In the genomic region with DNA sequence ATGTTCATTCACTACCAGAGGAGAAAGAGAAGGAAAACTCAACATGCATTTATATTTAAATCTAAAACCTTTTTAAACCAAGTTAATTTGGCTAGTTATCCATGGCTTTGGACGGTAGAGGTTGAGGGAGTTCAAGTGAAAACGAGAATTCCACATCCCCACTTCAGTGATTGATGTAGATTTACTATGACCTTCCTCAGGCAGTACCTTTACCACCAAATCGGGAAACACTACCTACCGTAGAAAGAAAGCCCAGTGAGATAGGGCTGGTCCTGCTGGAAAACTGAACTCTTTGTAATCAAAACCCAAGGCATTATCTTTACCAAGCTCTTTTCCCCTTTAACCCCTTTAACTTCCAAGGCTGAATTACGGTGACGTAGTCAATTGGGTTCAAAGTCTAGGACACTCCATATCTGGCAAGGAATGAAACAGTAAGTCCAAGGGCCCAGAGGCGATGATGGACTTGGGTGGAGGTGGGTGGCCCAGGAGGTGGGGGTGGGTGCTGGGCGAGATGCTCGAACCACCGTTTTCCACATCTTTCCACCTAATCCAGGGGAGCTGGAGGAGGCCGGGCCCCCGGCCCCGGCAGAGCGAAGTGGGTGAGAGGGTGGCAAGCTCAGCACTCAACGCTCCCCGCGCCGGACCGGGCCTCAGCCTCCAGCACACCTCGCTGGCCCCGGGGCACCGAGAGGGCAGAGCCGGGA, we compare ENCODE assay signal across 1 cellular context.
TF ChIP-seq lines count a peak whose summit lies in the region.

No MANE protein-coding gene starts in this region.

TF ChIP-seq in HepG2, 621 proteins besides CTCF, POLR2A, EP300 and RAD21 (continues in another document):
- TF ChIP-seq ZNF816 (CRISPR knock-in tag; IDR thresholded peaks at IDR 0.05; ENCODE audit: borderline replicate concordance) (0 out of 2 replicates have a peak, but pooled peaks have one; percentile 21), GZF1 (CRISPR knock-in tag; IDR thresholded peaks at IDR 0.05) (0 out of 2 replicates have a peak, but pooled peaks have one; percentile 8), HNF4A (CRISPR knock-in tag; IDR thresholded peaks at IDR 0.05) (peak; percentile 96), ZSCAN12 (CRISPR knock-in tag; IDR thresholded peaks at IDR 0.05) (peak; percentile 87), ARNT (IDR thresholded peaks at IDR 0.05) (no peak), KDM6A (CRISPR knock-in tag; IDR thresholded peaks at IDR 0.05; ENCODE audit: low read depth) (peak; percentile 62; the same call in 1 of the 2 replicates), PHF21A (CRISPR knock-in tag; IDR thresholded peaks at IDR 0.05) (0 out of 2 replicates have a peak, but pooled peaks have one; percentile 6), CEBPG (CRISPR knock-in tag; IDR thresholded peaks at IDR 0.05) (peak; percentile 58), ZNF781 (CRISPR knock-in tag; IDR thresholded peaks at IDR 0.05; ENCODE audit: borderline replicate concordance, not compliant biosample characterization) (peak; percentile 11), CREB1 (IDR thresholded peaks at IDR 0.05) (peak; percentile 97), CREB1 (CRISPR knock-in tag; IDR thresholded peaks at IDR 0.05) (peak; percentile 87; the same call in 1 of the 2 replicates), ZNF34 (CRISPR knock-in tag; IDR thresholded peaks at IDR 0.05; ENCODE audit: borderline replicate concordance) (peak; percentile 15; the same call in 1 of the 2 replicates), ZBTB21 (CRISPR knock-in tag; IDR thresholded peaks at IDR 0.05) (peak; percentile 78; the same call in 1 of the 2 replicates), KDM1A (CRISPR knock-in tag; IDR thresholded peaks at IDR 0.05) (peak; percentile 24), SMARCC2 (IDR thresholded peaks at IDR 0.05) (peak; percentile 77), ZSCAN20 (CRISPR knock-in tag; IDR thresholded peaks at IDR 0.05; ENCODE audit: borderline replicate concordance) (0 out of 2 replicates have a peak, but pooled peaks have one; percentile 49), ZFP90 (CRISPR knock-in tag; IDR thresholded peaks at IDR 0.05; ENCODE audit: borderline replicate concordance) (peak; percentile 76; the same call in 1 of the 2 replicates), SMC3 (IDR thresholded peaks at IDR 0.05; ENCODE audit: low read length) (0 out of 2 replicates have a peak, but pooled peaks have one; percentile 9), ZNF136 (CRISPR knock-in tag; IDR thresholded peaks at IDR 0.05; ENCODE audit: low read depth) (peak; percentile 67), ZNF296 (CRISPR knock-in tag; conservative IDR thresholded peaks at IDR 0.05) (peak; percentile 91), ZNF644 (CRISPR knock-in tag; IDR thresholded peaks at IDR 0.05; ENCODE audit: low read depth) (peak; percentile 66), SOX5 (CRISPR knock-in tag; IDR thresholded peaks at IDR 0.05; ENCODE audit: borderline replicate concordance) (no peak; the same call in 1 of the 2 replicates), MIXL1 (CRISPR knock-in tag; IDR thresholded peaks at IDR 0.05) (peak; percentile 94), ELF1 (CRISPR knock-in tag; IDR thresholded peaks at IDR 0.05) (peak; percentile 28; the same call in 1 of the 2 replicates), ZNF354B (CRISPR knock-in tag; IDR thresholded peaks at IDR 0.05) (0 out of 2 replicates have a peak, but pooled peaks have one; percentile 77), GATAD2A (CRISPR knock-in tag; IDR thresholded peaks at IDR 0.05) (peak; percentile 77), ZSCAN22 (CRISPR knock-in tag; IDR thresholded peaks at IDR 0.05) (no peak; the same call in 1 of the 2 replicates), ZNF629 (CRISPR knock-in tag; conservative IDR thresholded peaks at IDR 0.05) (no peak; the same call in 1 of the 2 replicates), SALL1 (CRISPR knock-in tag; IDR thresholded peaks at IDR 0.05) (no peak), ZNF589 (CRISPR knock-in tag; conservative IDR thresholded peaks at IDR 0.05) (no peak), RCOR2 (CRISPR knock-in tag; IDR thresholded peaks at IDR 0.05) (no peak), THAP11 (CRISPR knock-in tag; IDR thresholded peaks at IDR 0.05) (peak; percentile 19; the same call in 1 of the 2 replicates), HCFC1 (IDR thresholded peaks at IDR 0.05; ENCODE audit: low read depth, low read length) (peak; percentile 23; the same call in 1 of the 2 replicates)
- TF ChIP-seq, protein P1, sequence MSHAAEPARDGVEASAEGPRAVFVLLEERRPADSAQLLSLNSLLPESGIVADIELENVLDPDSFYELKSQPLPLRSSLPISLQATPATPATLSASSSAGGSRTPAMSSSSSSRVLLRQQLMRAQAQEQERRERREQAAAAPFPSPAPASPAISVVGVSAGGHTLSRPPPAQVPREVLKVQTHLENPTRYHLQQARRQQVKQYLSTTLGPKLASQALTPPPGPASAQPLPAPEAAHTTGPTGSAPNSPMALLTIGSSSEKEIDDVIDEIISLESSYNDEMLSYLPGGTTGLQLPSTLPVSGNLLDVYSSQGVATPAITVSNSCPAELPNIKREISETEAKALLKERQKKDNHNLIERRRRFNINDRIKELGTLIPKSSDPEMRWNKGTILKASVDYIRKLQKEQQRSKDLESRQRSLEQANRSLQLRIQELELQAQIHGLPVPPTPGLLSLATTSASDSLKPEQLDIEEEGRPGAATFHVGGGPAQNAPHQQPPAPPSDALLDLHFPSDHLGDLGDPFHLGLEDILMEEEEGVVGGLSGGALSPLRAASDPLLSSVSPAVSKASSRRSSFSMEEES (CRISPR knock-in tag; IDR thresholded peaks at IDR 0.05): peak; percentile 23; the same call in 1 of the 2 replicates
- TF ChIP-seq, protein P2, sequence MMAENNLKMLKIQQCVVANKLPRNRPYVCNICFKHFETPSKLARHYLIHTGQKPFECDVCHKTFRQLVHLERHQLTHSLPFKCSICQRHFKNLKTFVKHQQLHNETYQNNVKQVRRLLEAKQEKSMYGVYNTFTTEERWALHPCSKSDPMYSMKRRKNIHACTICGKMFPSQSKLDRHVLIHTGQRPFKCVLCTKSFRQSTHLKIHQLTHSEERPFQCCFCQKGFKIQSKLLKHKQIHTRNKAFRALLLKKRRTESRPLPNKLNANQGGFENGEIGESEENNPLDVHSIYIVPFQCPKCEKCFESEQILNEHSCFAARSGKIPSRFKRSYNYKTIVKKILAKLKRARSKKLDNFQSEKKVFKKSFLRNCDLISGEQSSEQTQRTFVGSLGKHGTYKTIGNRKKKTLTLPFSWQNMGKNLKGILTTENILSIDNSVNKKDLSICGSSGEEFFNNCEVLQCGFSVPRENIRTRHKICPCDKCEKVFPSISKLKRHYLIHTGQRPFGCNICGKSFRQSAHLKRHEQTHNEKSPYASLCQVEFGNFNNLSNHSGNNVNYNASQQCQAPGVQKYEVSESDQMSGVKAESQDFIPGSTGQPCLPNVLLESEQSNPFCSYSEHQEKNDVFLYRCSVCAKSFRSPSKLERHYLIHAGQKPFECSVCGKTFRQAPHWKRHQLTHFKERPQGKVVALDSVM (CRISPR knock-in tag; IDR thresholded peaks at IDR 0.05): peak; percentile 58; the same call in 1 of the 2 replicates
- TF ChIP-seq, protein P3, sequence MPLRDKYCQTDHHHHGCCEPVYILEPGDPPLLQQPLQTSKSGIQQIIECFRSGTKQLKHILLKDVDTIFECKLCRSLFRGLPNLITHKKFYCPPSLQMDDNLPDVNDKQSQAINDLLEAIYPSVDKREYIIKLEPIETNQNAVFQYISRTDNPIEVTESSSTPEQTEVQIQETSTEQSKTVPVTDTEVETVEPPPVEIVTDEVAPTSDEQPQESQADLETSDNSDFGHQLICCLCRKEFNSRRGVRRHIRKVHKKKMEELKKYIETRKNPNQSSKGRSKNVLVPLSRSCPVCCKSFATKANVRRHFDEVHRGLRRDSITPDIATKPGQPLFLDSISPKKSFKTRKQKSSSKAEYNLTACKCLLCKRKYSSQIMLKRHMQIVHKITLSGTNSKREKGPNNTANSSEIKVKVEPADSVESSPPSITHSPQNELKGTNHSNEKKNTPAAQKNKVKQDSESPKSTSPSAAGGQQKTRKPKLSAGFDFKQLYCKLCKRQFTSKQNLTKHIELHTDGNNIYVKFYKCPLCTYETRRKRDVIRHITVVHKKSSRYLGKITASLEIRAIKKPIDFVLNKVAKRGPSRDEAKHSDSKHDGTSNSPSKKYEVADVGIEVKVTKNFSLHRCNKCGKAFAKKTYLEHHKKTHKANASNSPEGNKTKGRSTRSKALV (CRISPR knock-in tag; IDR thresholded peaks at IDR 0.05): peak; percentile 80; the same call in 1 of the 2 replicates
- TF ChIP-seq, protein P4, sequence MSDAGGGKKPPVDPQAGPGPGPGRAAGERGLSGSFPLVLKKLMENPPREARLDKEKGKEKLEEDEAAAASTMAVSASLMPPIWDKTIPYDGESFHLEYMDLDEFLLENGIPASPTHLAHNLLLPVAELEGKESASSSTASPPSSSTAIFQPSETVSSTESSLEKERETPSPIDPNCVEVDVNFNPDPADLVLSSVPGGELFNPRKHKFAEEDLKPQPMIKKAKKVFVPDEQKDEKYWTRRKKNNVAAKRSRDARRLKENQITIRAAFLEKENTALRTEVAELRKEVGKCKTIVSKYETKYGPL (CRISPR knock-in tag; IDR thresholded peaks at IDR 0.05): peak; percentile 70; the same call in 1 of the 2 replicates
- TF ChIP-seq, protein P5, sequence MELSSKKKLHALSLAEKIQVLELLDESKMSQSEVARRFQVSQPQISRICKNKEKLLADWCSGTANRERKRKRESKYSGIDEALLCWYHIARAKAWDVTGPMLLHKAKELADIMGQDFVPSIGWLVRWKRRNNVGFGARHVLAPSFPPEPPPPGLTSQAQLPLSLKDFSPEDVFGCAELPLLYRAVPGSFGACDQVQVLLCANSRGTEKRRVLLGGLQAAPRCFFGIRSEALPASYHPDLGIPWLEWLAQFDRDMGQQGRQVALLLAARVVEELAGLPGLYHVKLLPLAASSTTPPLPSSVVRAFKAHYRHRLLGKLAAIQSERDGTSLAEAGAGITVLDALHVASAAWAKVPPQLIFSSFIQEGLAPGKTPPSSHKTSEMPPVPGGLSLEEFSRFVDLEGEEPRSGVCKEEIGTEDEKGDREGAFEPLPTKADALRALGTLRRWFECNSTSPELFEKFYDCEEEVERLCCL (CRISPR knock-in tag; IDR thresholded peaks at IDR 0.05; ENCODE audit: borderline replicate concordance): no peak
- TF ChIP-seq, protein P6, sequence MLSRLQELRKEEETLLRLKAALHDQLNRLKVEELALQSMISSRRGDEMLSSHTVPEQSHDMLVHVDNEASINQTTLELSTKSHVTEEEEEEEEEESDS (CRISPR knock-in tag; IDR thresholded peaks at IDR 0.05; ENCODE audit: borderline replicate concordance): 0 out of 2 replicates have a peak, but pooled peaks have one; percentile 71
- TF ChIP-seq, protein P7, sequence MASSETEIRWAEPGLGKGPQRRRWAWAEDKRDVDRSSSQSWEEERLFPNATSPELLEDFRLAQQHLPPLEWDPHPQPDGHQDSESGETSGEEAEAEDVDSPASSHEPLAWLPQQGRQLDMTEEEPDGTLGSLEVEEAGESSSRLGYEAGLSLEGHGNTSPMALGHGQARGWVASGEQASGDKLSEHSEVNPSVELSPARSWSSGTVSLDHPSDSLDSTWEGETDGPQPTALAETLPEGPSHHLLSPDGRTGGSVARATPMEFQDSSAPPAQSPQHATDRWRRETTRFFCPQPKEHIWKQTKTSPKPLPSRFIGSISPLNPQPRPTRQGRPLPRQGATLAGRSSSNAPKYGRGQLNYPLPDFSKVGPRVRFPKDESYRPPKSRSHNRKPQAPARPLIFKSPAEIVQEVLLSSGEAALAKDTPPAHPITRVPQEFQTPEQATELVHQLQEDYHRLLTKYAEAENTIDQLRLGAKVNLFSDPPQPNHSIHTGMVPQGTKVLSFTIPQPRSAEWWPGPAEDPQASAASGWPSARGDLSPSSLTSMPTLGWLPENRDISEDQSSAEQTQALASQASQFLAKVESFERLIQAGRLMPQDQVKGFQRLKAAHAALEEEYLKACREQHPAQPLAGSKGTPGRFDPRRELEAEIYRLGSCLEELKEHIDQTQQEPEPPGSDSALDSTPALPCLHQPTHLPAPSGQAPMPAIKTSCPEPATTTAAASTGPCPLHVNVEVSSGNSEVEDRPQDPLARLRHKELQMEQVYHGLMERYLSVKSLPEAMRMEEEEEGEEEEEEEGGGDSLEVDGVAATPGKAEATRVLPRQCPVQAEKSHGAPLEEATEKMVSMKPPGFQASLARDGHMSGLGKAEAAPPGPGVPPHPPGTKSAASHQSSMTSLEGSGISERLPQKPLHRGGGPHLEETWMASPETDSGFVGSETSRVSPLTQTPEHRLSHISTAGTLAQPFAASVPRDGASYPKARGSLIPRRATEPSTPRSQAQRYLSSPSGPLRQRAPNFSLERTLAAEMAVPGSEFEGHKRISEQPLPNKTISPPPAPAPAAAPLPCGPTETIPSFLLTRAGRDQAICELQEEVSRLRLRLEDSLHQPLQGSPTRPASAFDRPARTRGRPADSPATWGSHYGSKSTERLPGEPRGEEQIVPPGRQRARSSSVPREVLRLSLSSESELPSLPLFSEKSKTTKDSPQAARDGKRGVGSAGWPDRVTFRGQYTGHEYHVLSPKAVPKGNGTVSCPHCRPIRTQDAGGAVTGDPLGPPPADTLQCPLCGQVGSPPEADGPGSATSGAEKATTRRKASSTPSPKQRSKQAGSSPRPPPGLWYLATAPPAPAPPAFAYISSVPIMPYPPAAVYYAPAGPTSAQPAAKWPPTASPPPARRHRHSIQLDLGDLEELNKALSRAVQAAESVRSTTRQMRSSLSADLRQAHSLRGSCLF (CRISPR knock-in tag; IDR thresholded peaks at IDR 0.05; ENCODE audit: borderline replicate concordance): 0 out of 2 replicates have a peak, but pooled peaks have one; percentile 9
- TF ChIP-seq, protein P8, sequence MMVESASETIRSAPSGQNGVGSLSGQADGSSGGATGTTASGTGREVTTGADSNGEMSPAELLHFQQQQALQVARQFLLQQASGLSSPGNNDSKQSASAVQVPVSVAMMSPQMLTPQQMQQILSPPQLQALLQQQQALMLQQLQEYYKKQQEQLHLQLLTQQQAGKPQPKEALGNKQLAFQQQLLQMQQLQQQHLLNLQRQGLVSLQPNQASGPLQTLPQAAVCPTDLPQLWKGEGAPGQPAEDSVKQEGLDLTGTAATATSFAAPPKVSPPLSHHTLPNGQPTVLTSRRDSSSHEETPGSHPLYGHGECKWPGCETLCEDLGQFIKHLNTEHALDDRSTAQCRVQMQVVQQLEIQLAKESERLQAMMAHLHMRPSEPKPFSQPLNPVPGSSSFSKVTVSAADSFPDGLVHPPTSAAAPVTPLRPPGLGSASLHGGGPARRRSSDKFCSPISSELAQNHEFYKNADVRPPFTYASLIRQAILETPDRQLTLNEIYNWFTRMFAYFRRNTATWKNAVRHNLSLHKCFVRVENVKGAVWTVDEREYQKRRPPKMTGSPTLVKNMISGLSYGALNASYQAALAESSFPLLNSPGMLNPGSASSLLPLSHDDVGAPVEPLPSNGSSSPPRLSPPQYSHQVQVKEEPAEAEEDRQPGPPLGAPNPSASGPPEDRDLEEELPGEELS (CRISPR knock-in tag; IDR thresholded peaks at IDR 0.05): peak; percentile 34; the same call in 1 of the 2 replicates
- TF ChIP-seq, protein P9, sequence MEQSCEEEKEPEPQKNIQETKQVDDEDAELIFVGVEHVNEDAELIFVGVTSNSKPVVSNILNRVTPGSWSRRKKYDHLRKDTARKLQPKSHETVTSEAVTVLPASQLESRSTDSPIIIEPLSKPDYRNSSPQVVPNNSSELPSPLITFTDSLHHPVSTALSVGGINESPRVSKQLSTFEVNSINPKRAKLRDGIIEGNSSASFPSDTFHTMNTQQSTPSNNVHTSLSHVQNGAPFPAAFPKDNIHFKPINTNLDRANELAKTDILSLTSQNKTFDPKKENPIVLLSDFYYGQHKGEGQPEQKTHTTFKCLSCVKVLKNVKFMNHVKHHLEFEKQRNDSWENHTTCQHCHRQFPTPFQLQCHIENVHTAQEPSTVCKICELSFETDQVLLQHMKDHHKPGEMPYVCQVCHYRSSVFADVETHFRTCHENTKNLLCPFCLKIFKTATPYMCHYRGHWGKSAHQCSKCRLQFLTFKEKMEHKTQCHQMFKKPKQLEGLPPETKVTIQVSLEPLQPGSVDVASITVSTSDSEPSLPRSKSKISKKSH (CRISPR knock-in tag; IDR thresholded peaks at IDR 0.05; ENCODE audit: borderline replicate concordance): no peak
